1 cellular context compared by ENCODE assay signal in the genomic region with DNA sequence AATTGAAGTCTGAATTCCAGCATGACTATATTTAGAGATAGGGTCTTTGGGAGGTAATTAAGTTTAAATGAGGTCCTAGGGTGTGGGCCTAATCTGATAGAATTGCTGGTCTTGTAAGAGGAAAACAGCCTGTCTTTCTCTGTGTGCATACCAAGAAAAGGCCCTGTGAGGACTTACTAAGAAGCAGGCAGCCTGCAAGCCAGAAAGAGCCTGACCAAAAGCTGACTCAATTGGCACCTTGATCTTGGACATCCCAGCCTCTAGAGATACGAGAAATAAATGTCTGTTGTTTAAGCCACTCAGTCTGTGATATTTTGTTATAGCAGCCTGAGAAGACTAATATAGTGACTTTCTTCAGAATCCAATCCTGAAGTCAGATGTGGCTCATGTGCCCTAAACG.
TF ChIP-seq lines count a peak whose summit lies in the region.

No MANE protein-coding gene starts in this region.

TF ChIP-seq in HCT116, 20 proteins besides CTCF, POLR2A, EP300 and RAD21 (continued from another document):
- TF ChIP-seq, protein P1, sequence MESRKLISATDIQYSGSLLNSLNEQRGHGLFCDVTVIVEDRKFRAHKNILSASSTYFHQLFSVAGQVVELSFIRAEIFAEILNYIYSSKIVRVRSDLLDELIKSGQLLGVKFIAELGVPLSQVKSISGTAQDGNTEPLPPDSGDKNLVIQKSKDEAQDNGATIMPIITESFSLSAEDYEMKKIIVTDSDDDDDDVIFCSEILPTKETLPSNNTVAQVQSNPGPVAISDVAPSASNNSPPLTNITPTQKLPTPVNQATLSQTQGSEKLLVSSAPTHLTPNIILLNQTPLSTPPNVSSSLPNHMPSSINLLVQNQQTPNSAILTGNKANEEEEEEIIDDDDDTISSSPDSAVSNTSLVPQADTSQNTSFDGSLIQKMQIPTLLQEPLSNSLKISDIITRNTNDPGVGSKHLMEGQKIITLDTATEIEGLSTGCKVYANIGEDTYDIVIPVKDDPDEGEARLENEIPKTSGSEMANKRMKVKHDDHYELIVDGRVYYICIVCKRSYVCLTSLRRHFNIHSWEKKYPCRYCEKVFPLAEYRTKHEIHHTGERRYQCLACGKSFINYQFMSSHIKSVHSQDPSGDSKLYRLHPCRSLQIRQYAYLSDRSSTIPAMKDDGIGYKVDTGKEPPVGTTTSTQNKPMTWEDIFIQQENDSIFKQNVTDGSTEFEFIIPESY (IDR thresholded peaks at IDR 0.05; ENCODE audit: extremely low read depth, insufficient replicate concordance, low read length): no peak
- no peak for TF ChIP-seq SRF (IDR thresholded peaks at IDR 0.05; ENCODE audit: low read depth)
